In genomic region chrX:1475881-1476280, GRCh38 we compare ENCODE assay signal across 23 cellular contexts. TPM values are rescaled to one million over a fixed set of nuclear protein-coding genes. Genes with fewer than 3 reads are reported as not detected.
A peak's percentile ranks its signal among the peaks of the same experiment; 100 is the strongest.
DNase-seq lines count a peak whose midpoint lies in the region; ATAC-seq and TF ChIP-seq lines count a peak whose summit lies in the region.
"Had no signal": no experiment of that assay in that cellular context is flagged by ENCODE, and none has a peak within 500 bp of the region (broad histone marks: within the 10 kb centered on the region; RNA-seq: fewer than 3 reads in every experiment).

No MANE protein-coding gene starts in this region.

- H3K4me2 ChIP-seq in OCI-LY1 (ENCODE audit: low read length): no peak overlapping the region

- DNase-seq in activated naive CD4-positive, alpha-beta T cell treated with anti-CD3 and anti-CD28 coated beads, Interleukin-2, amount 10 ng/mL, durations not matched to agents 7 days and 5 days: peak; percentile 9
- DNase-seq in activated naive CD4-positive, alpha-beta T cell treated with Interleukin-2 at 50 U/mL for 16 hours: no peak
- DNase-seq in esophagus muscularis mucosa (ENCODE audit: extremely low spot score): peak; percentile 50
- peak; percentile 44 for DNase-seq in type B pancreatic cell (ENCODE audit: extremely low spot score, unreplicated experiment)
- no peak for DNase-seq in NCI-H2029 treated with DMSO at 0.1 percent for 48 hours (lab: John Stamatoyannopoulos, UW)
- DNase-seq in ascending aorta (ENCODE audit: low spot score in 2 of 2): no peak
- DNase-seq: CD4-positive, CD25-positive, alpha-beta regulatory T cell; DMS53; effector memory CD4-positive, alpha-beta T cell; kidney; NCI-H146; NCI-H526 treated with DMSO at 0.1 percent for 48 hours; occipital lobe; stimulated activated CD4-positive, alpha-beta T cell treated with anti-CD3 and anti-CD28 coated beads, Interleukin-4, amount 100 ng/mL, for 4 hours; stomach; T1000 had no signal

- no peaks in the 10 kb centered on the region for H3K9me2 ChIP-seq in OCI-LY1 (ENCODE audit: low read depth, low read length)

- H3K27ac ChIP-seq in OCI-LY1 (ENCODE audit: low read depth, low read length, poor library complexity, severe bottlenecking) (peak overlapping the region; percentile 7), esophagus muscularis mucosa (replicated peaks in 1 of 4) (no peak overlapping the region), ascending aorta (no peak overlapping the region)
- H3K27ac ChIP-seq: RWPE1, SK-N-MC, stomach, tibial nerve had no signal

- H3K4me3 ChIP-seq in OCI-LY1 (ENCODE audit: low read depth, low read length, poor library complexity, severe bottlenecking) (no peak overlapping the region), esophagus muscularis mucosa (no peak overlapping the region), ascending aorta (no peak overlapping the region)
- H3K4me3 ChIP-seq: lung, SK-N-MC, stomach, tibial nerve had no signal

- peaks cover 85% of the 10 kb centered on the region for H3K4me1 Mint-ChIP-seq in activated naive CD4-positive, alpha-beta T cell treated with anti-CD3 and anti-CD28 coated beads, Interleukin-2, amount 10 ng/mL, durations not matched to agents 7 days and 5 days
- H3K4me1 Mint-ChIP-seq in type B pancreatic cell (ENCODE audit: unreplicated experiment): no peaks in the 10 kb centered on the region

- no peak overlapping the region for H2AFZ ChIP-seq in OCI-LY1 (ENCODE audit: low read length)

- no peaks in the 10 kb centered on the region; the same call in 1 of the 2 replicates for H3K9me3 ChIP-seq in OCI-LY1 (ENCODE audit: low read length)
- peaks cover 0 to 19% (median 16%) of the 10 kb centered on the region in 4 donors for H3K9me3 ChIP-seq in esophagus muscularis mucosa
- no peaks in the 10 kb centered on the region for H3K9me3 ChIP-seq in ascending aorta

- H3K4me3 Mint-ChIP-seq in activated naive CD4-positive, alpha-beta T cell treated with anti-CD3 and anti-CD28 coated beads, Interleukin-2, amount 10 ng/mL, durations not matched to agents 7 days and 5 days: no peak overlapping the region
- H3K4me3 Mint-ChIP-seq in type B pancreatic cell: no peak overlapping the region
- H3K4me3 Mint-ChIP-seq: CD4-positive, CD25-positive, alpha-beta regulatory T cell had no signal

- peaks cover 67% of the 10 kb centered on the region for H3K36me3 ChIP-seq in OCI-LY1 (ENCODE audit: insufficient read depth, low read length)
- no peaks in the 10 kb centered on the region for H3K36me3 ChIP-seq in esophagus muscularis mucosa
- no peaks in the 10 kb centered on the region for H3K36me3 ChIP-seq in ascending aorta
- H3K36me3 ChIP-seq: stomach, tibial nerve had no signal

- intact Hi-C loops in esophagus muscularis mucosa (cut with DNase I): no loop called here
- intact Hi-C loops in ascending aorta (cut with DNase I): no loop called here

- H3K79me2 ChIP-seq in OCI-LY1 (ENCODE audit: insufficient read depth, low read length): peaks cover 35% of the 10 kb centered on the region

- CTCF ChIA-PET in activated naive CD4-positive, alpha-beta T cell treated with anti-CD3 and anti-CD28 coated beads, Interleukin-2, amount 10 ng/mL, durations not matched to agents 7 days and 5 days (lab: Charles Lee): no interaction called here

- no peak overlapping the region for H3K9ac ChIP-seq in OCI-LY1 (ENCODE audit: low read length)

- ATAC-seq in GM18909 (IDR thresholded peaks at IDR 0.05; ENCODE audit: poor library complexity, unreplicated experiment): no peak

- no peak for TF ChIP-seq CTCF in OCI-LY1 (IDR thresholded peaks at IDR 0.05; ENCODE audit: low read length)
- no peak for TF ChIP-seq CTCF in esophagus muscularis mucosa (IDR thresholded peaks at IDR 0.05)
- TF ChIP-seq CTCF in type B pancreatic cell (conservative IDR thresholded peaks at IDR 0.05): no peak
- no peak for TF ChIP-seq CTCF in ascending aorta (IDR thresholded peaks at IDR 0.05)

- no peak for TF ChIP-seq EP300 in esophagus muscularis mucosa (IDR thresholded peaks at IDR 0.05)

- H3K27me3 Mint-ChIP-seq in activated naive CD4-positive, alpha-beta T cell treated with anti-CD3 and anti-CD28 coated beads, Interleukin-2, amount 10 ng/mL, durations not matched to agents 7 days and 5 days: no peaks in the 10 kb centered on the region
- peaks cover 12% of the 10 kb centered on the region for H3K27me3 Mint-ChIP-seq in type B pancreatic cell
- H3K27me3 Mint-ChIP-seq: activated naive CD4-positive, alpha-beta T cell treated with anti-CD3 and anti-CD28 coated beads, Interleukin-2, amount 50 U/mL, for 24 hours had no signal

- H3K27me3 ChIP-seq in OCI-LY1 (ENCODE audit: insufficient read depth, low read length): no peaks in the 10 kb centered on the region
- H3K27me3 ChIP-seq in esophagus muscularis mucosa: peaks cover 0 to 3% (median 0%) of the 10 kb centered on the region in 4 donors
- no peaks in the 10 kb centered on the region for H3K27me3 ChIP-seq in ascending aorta
- H3K27me3 ChIP-seq: tibial nerve had no signal

- H3K36me3 Mint-ChIP-seq in activated naive CD4-positive, alpha-beta T cell treated with anti-CD3 and anti-CD28 coated beads, Interleukin-2, amount 10 ng/mL, durations not matched to agents 7 days and 5 days: peaks cover 84% of the 10 kb centered on the region
- no peaks in the 10 kb centered on the region for H3K36me3 Mint-ChIP-seq in type B pancreatic cell

- no peaks in the 10 kb centered on the region for H4K20me1 ChIP-seq in OCI-LY1 (ENCODE audit: insufficient read depth, low read length)

- no peak for TF ChIP-seq POLR2A in esophagus muscularis mucosa (IDR thresholded peaks at IDR 0.05; ENCODE audit: low read depth)

- no peak overlapping the region for H3K27ac Mint-ChIP-seq in activated naive CD4-positive, alpha-beta T cell treated with anti-CD3 and anti-CD28 coated beads, Interleukin-2, amount 10 ng/mL, durations not matched to agents 7 days and 5 days
- no peak overlapping the region for H3K27ac Mint-ChIP-seq in type B pancreatic cell

- WGBS in esophagus muscularis mucosa: 100% methylated on average over 1 of the region's 1 CpG

- H3K4me1 ChIP-seq in OCI-LY1 (ENCODE audit: insufficient read depth, low read length, severe bottlenecking) (peaks cover 46% of the 10 kb centered on the region), esophagus muscularis mucosa (no peaks in the 10 kb centered on the region), ascending aorta (no peaks in the 10 kb centered on the region)
- H3K4me1 ChIP-seq: stomach, tibial nerve had no signal

- peaks cover 41% of the 10 kb centered on the region for H3K9me3 Mint-ChIP-seq in activated naive CD4-positive, alpha-beta T cell treated with anti-CD3 and anti-CD28 coated beads, Interleukin-2, amount 10 ng/mL, durations not matched to agents 7 days and 5 days
- peaks cover 10% of the 10 kb centered on the region for H3K9me3 Mint-ChIP-seq in type B pancreatic cell

- H3F3A ChIP-seq in OCI-LY1 (ENCODE audit: insufficient read depth, low read length): no peaks in the 10 kb centered on the region

RNA-seq across cellular contexts. Expression of gene ASMTL, which starts 23.2 kb away (rescaled TPM):
- total RNA-seq in esophagus muscularis mucosa (10 to 100 TPM; 28.7 to 52.2 (median 32.8) TPM), type B pancreatic cell (ENCODE audit: low replicate concordance) (20.2 and 31.5 TPM in 2 replicates), ascending aorta (27.1 TPM)

Comparison
In these comparisons a context has a peak if more than half of its experiments do, and no peak if none do; other contexts are left out.
1. DNase-seq: peak in activated naive CD4-positive, alpha-beta T cell treated with anti-CD3 and anti-CD28 coated beads, Interleukin-2, amount 10 ng/mL, durations not matched to agents 7 days and 5 days (single experiment), esophagus muscularis mucosa (single experiment) and type B pancreatic cell (single experiment); none in activated naive CD4-positive, alpha-beta T cell treated with Interleukin-2 at 50 U/mL for 16 hours (single experiment), NCI-H2029 treated with DMSO at 0.1 percent for 48 hours (single experiment) and ascending aorta (0 of 2).